8 cellular contexts compared by ENCODE assay signal in the genomic region with DNA sequence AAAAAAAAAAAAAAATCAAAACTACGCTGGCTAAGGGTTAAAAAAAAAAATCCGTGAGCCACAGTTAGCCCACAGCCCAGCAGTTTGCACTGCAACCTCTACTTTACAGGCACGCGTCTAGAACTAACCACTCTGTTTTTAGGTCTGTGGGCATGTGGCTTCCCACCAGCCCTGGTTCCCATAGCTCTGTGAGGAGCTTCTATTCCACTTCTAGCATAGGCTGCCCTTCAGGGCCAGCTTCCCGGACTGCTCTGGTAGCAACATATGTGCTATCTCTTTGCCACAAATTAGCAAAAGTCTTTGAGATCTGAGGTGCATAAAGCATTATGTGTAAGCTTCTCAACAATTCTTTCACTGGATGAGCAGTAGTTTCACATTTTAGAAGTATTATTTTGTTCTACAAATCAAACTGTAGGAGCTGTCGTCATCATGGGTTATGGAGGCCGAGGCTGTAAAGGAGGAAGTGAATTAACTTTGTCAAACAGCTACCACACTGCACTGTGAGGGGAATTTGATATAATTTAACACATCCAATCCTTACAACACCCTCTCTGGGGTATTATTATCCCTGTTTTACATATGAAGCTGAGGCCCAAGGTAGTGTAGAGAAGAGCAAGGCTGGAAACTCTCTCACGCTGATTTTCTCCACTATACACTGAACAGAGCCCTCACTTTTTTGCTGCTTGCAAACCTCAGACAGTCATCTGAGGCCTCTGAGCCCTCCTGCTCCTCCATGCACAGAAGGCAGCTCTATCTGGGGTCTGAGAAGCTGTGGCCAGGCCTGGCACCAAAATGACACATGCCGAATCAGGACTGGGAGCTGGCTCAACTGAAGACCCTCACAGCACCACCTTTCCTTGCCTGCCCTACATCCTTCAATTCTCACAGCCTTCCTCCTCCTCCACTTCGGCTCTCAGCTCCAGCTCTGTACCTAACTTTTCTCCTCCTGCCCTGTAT. TPM values are rescaled to one million over a fixed set of nuclear protein-coding genes. Genes with fewer than 3 reads are reported as not detected.
DNase-seq lines count a peak whose midpoint lies in the region; ATAC-seq and TF ChIP-seq lines count a peak whose summit lies in the region.

No MANE protein-coding gene starts in this region.

- H3K27ac ChIP-seq in mesenchymal stem cell (ENCODE audit: low read length, poor library complexity, severe bottlenecking), result no peak overlapping the region

- H2AFZ ChIP-seq in mesenchymal stem cell (ENCODE audit: low read depth, low read length), result no peak overlapping the region

- H2BK5ac ChIP-seq in mesenchymal stem cell (ENCODE audit: low read depth, low read length, poor library complexity, severe bottlenecking), result no peak overlapping the region

- H3K14ac ChIP-seq in mesenchymal stem cell (ENCODE audit: low read length in 2 of 2), result no peak overlapping the region

- H3K18ac ChIP-seq in mesenchymal stem cell (ENCODE audit: low read depth in 1 of 2, low read length in 2 of 2), result peak overlapping the region in 1 of 2 experiments; percentile 14

- ATAC-seq in HG02798 (IDR thresholded peaks at IDR 0.05; ENCODE audit: poor library complexity, unreplicated experiment), result peak; percentile 63

- no peak overlapping the region for H2BK120ac ChIP-seq in mesenchymal stem cell (ENCODE audit: low read depth, low read length)

- H2BK12ac ChIP-seq in mesenchymal stem cell (ENCODE audit: low read length in 2 of 2), result no peak overlapping the region

- peak; percentile 25; the same call in 1 of the 2 replicates for TF ChIP-seq POLR2A in Raji (IDR thresholded peaks at IDR 0.05; ENCODE audit: insufficient read depth, low read depth, low read length)

- H3K4me1 ChIP-seq in mesenchymal stem cell (ENCODE audit: control insufficient read depth, insufficient read depth, low read depth, low read length), result peaks cover 2% of the 10 kb centered on the region

- H3K36me3 ChIP-seq in mesenchymal stem cell (ENCODE audit: control insufficient read depth in 1 of 2, insufficient read depth in 2 of 2, low read depth in 1 of 2, low read length in 2 of 2), result peaks cover 0 to 18% of the 10 kb centered on the region in 2 experiments

- H3K27me3 ChIP-seq in mesenchymal stem cell (ENCODE audit: control insufficient read depth in 1 of 2, insufficient read depth in 1 of 2, low read length in 2 of 2), result no peaks in the 10 kb centered on the region

- no peak overlapping the region for H3K23ac ChIP-seq in mesenchymal stem cell (ENCODE audit: low read length in 2 of 2)

- no peak overlapping the region for H3K4me3 ChIP-seq in mesenchymal stem cell (ENCODE audit: insufficient read depth in 1 of 2, low read depth in 1 of 2, low read length in 2 of 2)

- H4K8ac ChIP-seq in mesenchymal stem cell (ENCODE audit: low read length), result peak overlapping the region; percentile 45

- no peak overlapping the region for H2BK15ac ChIP-seq in mesenchymal stem cell (ENCODE audit: low read depth, poor library complexity, severe bottlenecking)

- H2AK5ac ChIP-seq in mesenchymal stem cell (ENCODE audit: low read length, severe bottlenecking), result peak overlapping the region; percentile 41

- DNase-seq in NK-92 treated with Interleukin-12 subunit alpha and Interleukin-12 subunit beta, amount 100 ng/mL, for 24 hours (lab: John Stamatoyannopoulos, UW), result peak; percentile 55
- DNase-seq in NK-92 (lab: John Stamatoyannopoulos, UW; ENCODE audit: unreplicated experiment) (no peak), mesenchymal stem cell (no peak), NCI-H1048 (lab: John Stamatoyannopoulos, UW) (no peak), islet precursor cell (no peak), NCI-H2196 (lab: John Stamatoyannopoulos, UW; ENCODE audit: unreplicated experiment) (no peak)

- peak overlapping the region; percentile 4 for H3K9ac ChIP-seq in mesenchymal stem cell (ENCODE audit: low read length)

- WGBS in mesenchymal stem cell, result 95% methylated on average over 7 of the region's 10 CpGs

- peaks cover 11% of the 10 kb centered on the region for H3K79me1 ChIP-seq in mesenchymal stem cell (replicated peaks; ENCODE audit: low read length, poor library complexity, severe bottlenecking)

- no peak overlapping the region for H4K91ac ChIP-seq in mesenchymal stem cell (ENCODE audit: low read length)

- no peak overlapping the region for H3K4me2 ChIP-seq in mesenchymal stem cell (ENCODE audit: low read length, poor library complexity, severe bottlenecking)

- no peak overlapping the region for H3K4ac ChIP-seq in mesenchymal stem cell (ENCODE audit: low read depth in 1 of 2, low read length in 2 of 2)

- H3K9me3 ChIP-seq in mesenchymal stem cell (ENCODE audit: control insufficient read depth, low read length), result no peaks in the 10 kb centered on the region

RNA-seq across cellular contexts. Expression of a gene that starts 35.3 kb away (rescaled TPM):
- polyA plus RNA-seq in mesenchymal stem cell (2013, experiment 1 of 2), result 45.1 TPM
- polyA plus RNA-seq in mesenchymal stem cell (2013, experiment 2 of 2), result 45.7 TPM
